ENCODE assay signal across 29 cellular contexts in the genomic region with DNA sequence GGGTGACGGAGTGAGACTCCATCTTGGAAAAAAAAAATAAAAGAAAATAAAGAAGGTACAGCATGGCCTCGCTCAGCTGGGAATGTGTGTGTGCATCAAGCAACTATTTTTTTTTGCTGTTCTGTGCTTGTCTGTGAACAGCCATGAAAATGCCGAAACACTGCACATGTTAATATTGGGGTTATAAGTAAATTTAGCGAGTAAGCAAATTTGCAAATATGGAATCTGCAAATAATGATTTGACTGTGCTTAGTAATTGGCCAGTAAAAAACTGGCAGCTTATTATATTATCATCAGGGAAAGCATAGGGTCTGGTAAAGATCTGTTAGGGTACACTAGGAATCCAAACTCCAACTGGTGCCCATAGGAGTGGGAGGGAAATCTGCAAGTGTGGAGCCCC.
"Had no signal": no experiment of that assay in that cellular context is flagged by ENCODE, and none has a peak within 500 bp of the region (broad histone marks: within the 10 kb centered on the region; RNA-seq: fewer than 3 reads in every experiment).

No MANE protein-coding gene starts in this region.

- ATAC-seq: naive thymus-derived CD8-positive, alpha-beta T cell; stimulated activated memory B cell treated with anti-CD40 and anti-IgM and Interleukin-4, amounts not matched to agents 10 μg/mL and 1 μg/mL and 100 μg/mL, for 72 hours; stimulated activated naive CD8-positive, alpha-beta T cell treated with anti-CD3 and anti-CD28 coated beads, Interleukin-15, amount 100 ng/mL, for 72 hours; T-helper 17 cell had no signal

- H3K27ac Mint-ChIP-seq: activated CD4-positive, alpha-beta memory T cell treated with anti-CD3 and anti-CD28 coated beads for 36 hours; activated CD4-positive, alpha-beta T cell treated with anti-CD3 and anti-CD28 coated beads, Interleukin-2, amount 10 ng/mL, durations not matched to agents 24 days and 14 days; activated naive CD4-positive, alpha-beta T cell treated with anti-CD3 and anti-CD28 coated beads, Interleukin-2, amount 10 ng/mL, durations not matched to agents 7 days and 5 days; activated naive CD8-positive, alpha-beta T cell treated with anti-CD3 and anti-CD28 coated beads, Interleukin-2, amount 10 ng/mL, durations not matched to agents 7 days and 5 days; activated T-cell treated with anti-CD3 and anti-CD28 coated beads, Interleukin-2, amount 50 U/mL, for 24 hours; brain; memory B cell; naive thymus-derived CD8-positive, alpha-beta T cell; stimulated activated memory B cell treated with anti-CD40 and anti-IgM and Interleukin-4, amounts not matched to agents 10 μg/mL and 1 μg/mL and 100 μg/mL, for 72 hours; stimulated activated naive CD8-positive, alpha-beta T cell treated with anti-CD3 and anti-CD28 coated beads, Interleukin-15, amount 100 ng/mL, for 72 hours; T-helper 17 cell; type B pancreatic cell had no signal

- H3K9me3 ChIP-seq: ascending aorta had no signal

- H3K4me3 ChIP-seq: ascending aorta, cardiac muscle cell, coronary artery, dorsolateral prefrontal cortex, hepatocyte, skin epidermis had no signal

- H3K36me3 ChIP-seq: ascending aorta, cardiac muscle cell had no signal

- H3K4me2 ChIP-seq: hepatocyte had no signal

- H3K79me2 ChIP-seq: hepatocyte had no signal

- H3K36me3 Mint-ChIP-seq: activated CD4-positive, alpha-beta memory T cell treated with anti-CD3 and anti-CD28 coated beads for 36 hours; activated naive CD4-positive, alpha-beta T cell treated with anti-CD3 and anti-CD28 coated beads, Interleukin-2, amount 10 ng/mL, durations not matched to agents 7 days and 5 days; activated naive CD8-positive, alpha-beta T cell treated with anti-CD3 and anti-CD28 coated beads, Interleukin-2, amount 10 ng/mL, durations not matched to agents 7 days and 5 days; brain; type B pancreatic cell had no signal

- H3K4me1 ChIP-seq: ascending aorta had no signal

- H3K4me1 Mint-ChIP-seq: activated CD4-positive, alpha-beta T cell treated with anti-CD3 and anti-CD28 coated beads, Interleukin-2, amount 10 ng/mL, durations not matched to agents 24 days and 14 days; activated naive CD4-positive, alpha-beta T cell treated with anti-CD3 and anti-CD28 coated beads, Interleukin-2, amount 10 ng/mL, durations not matched to agents 7 days and 5 days; activated naive CD8-positive, alpha-beta T cell treated with anti-CD3 and anti-CD28 coated beads, Interleukin-2, amount 10 ng/mL, durations not matched to agents 7 days and 5 days; brain; memory B cell; naive thymus-derived CD8-positive, alpha-beta T cell; neural crest cell; stimulated activated memory B cell treated with anti-CD40 and anti-IgM and Interleukin-4, amounts not matched to agents 10 μg/mL and 1 μg/mL and 100 μg/mL, for 72 hours; stimulated activated naive CD8-positive, alpha-beta T cell treated with anti-CD3 and anti-CD28 coated beads, Interleukin-15, amount 100 ng/mL, for 72 hours; T-helper 17 cell had no signal

- H3K4me3 Mint-ChIP-seq: activated CD4-positive, alpha-beta memory T cell treated with anti-CD3 and anti-CD28 coated beads for 36 hours; activated CD4-positive, alpha-beta T cell treated with anti-CD3 and anti-CD28 coated beads, Interleukin-2, amount 10 ng/mL, durations not matched to agents 24 days and 14 days; activated naive CD4-positive, alpha-beta T cell treated with anti-CD3 and anti-CD28 coated beads, Interleukin-2, amount 10 ng/mL, durations not matched to agents 7 days and 5 days; activated naive CD8-positive, alpha-beta T cell treated with anti-CD3 and anti-CD28 coated beads, Interleukin-2, amount 10 ng/mL, durations not matched to agents 7 days and 5 days; activated T-cell treated with anti-CD3 and anti-CD28 coated beads, Interleukin-2, amount 50 U/mL, for 24 hours; brain; memory B cell; naive thymus-derived CD8-positive, alpha-beta T cell; neural crest cell; stimulated activated memory B cell treated with anti-CD40 and anti-IgM and Interleukin-4, amounts not matched to agents 10 μg/mL and 1 μg/mL and 100 μg/mL, for 72 hours; stimulated activated naive CD8-positive, alpha-beta T cell treated with anti-CD3 and anti-CD28 coated beads, Interleukin-15, amount 100 ng/mL, for 72 hours; T-helper 17 cell; type B pancreatic cell had no signal

- DNase-seq: activated CD4-positive, alpha-beta memory T cell treated with anti-CD3 and anti-CD28 coated beads for 36 hours; activated CD4-positive, alpha-beta T cell treated with anti-CD3 and anti-CD28 coated beads, Interleukin-2, amount 10 ng/mL, durations not matched to agents 24 days and 14 days; activated CD4-positive, CD25-positive, alpha-beta regulatory T cell treated with anti-CD3 and anti-CD28 coated beads, Interleukin-2, amount 50 U/mL, for 72 hours; activated CD8-positive, alpha-beta memory T cell treated with anti-CD3 and anti-CD28 coated beads, Interleukin-2, amount 50 U/mL, for 48 hours; activated gamma-delta T cell; activated naive CD4-positive, alpha-beta T cell treated with anti-CD3 and anti-CD28 coated beads, Interleukin-2, amount 10 ng/mL, durations not matched to agents 7 days and 5 days; activated naive CD8-positive, alpha-beta T cell treated with anti-CD3 and anti-CD28 coated beads, Interleukin-2, amount 10 ng/mL, durations not matched to agents 7 days and 5 days; activated T-cell treated with anti-CD3 and anti-CD28 coated beads, Interleukin-2, amount 50 U/mL, for 24 hours; dorsolateral prefrontal cortex; effector memory CD4-positive, alpha-beta T cell; erythroblast; foreskin fibroblast; islet precursor cell; naive thymus-derived CD8-positive, alpha-beta T cell; stimulated activated CD4-positive, alpha-beta T cell treated with anti-CD3 and anti-CD28 coated beads, Interleukin-4, amount 100 ng/mL, for 24 hours; stimulated activated naive CD8-positive, alpha-beta T cell treated with anti-CD3 and anti-CD28 coated beads, Interleukin-15, amount 100 ng/mL, for 72 hours; substantia nigra; T-helper 17 cell; T1000 had no signal

- H2AFZ ChIP-seq: hepatocyte had no signal

- H3K27me3 Mint-ChIP-seq: activated CD4-positive, alpha-beta memory T cell treated with anti-CD3 and anti-CD28 coated beads for 36 hours; activated CD4-positive, alpha-beta T cell treated with anti-CD3 and anti-CD28 coated beads, Interleukin-2, amount 10 ng/mL, durations not matched to agents 24 days and 14 days; activated naive CD4-positive, alpha-beta T cell treated with anti-CD3 and anti-CD28 coated beads, Interleukin-2, amount 10 ng/mL, durations not matched to agents 7 days and 5 days; activated naive CD8-positive, alpha-beta T cell treated with anti-CD3 and anti-CD28 coated beads, Interleukin-2, amount 10 ng/mL, durations not matched to agents 7 days and 5 days; activated T-cell treated with anti-CD3 and anti-CD28 coated beads, Interleukin-2, amount 50 U/mL, for 24 hours; stimulated activated memory B cell treated with anti-CD40 and anti-IgM and Interleukin-4, amounts not matched to agents 10 μg/mL and 1 μg/mL and 100 μg/mL, for 72 hours; stimulated activated naive CD8-positive, alpha-beta T cell treated with anti-CD3 and anti-CD28 coated beads, Interleukin-15, amount 100 ng/mL, for 72 hours; T-helper 17 cell had no signal

- H3K27ac ChIP-seq: ascending aorta, cardiac muscle cell, dorsolateral prefrontal cortex, hepatocyte, skin epidermis had no signal

- H3K27me3 ChIP-seq: ascending aorta, cardiac muscle cell, dorsolateral prefrontal cortex, hepatocyte had no signal

- H3K9me3 Mint-ChIP-seq: activated naive CD4-positive, alpha-beta T cell treated with anti-CD3 and anti-CD28 coated beads, Interleukin-2, amount 10 ng/mL, durations not matched to agents 7 days and 5 days had no signal
